In the genomic region with DNA sequence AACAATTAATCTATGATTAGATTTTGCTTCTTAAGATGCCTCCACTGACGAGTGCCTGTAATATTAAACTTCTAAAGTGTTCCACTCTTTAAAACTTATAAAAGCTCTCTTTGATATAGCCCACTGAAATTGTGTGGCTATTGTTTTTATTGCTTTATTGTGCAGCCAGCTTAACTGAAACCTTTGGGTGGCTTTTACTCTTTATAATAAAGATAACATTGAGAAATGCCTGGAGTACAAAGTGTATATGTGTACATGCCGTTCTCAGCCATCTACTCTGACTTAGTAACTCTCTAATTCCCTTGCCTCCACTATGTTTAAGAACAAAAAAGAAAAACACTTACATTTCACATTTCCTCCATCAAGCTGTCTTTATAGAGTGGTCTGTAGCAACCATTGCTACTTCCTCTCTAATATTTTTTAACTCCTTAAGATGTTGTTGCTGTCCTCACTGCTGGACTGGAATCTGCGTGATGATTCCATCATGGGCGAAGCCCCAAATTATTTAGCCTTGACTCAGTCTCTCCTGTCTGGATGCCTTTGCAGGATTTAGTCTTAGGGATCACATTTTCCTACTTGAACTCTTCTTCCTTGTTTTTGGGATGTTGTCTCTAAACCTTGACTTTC, we compare ENCODE assay signal across 9 cellular contexts. TPM values are rescaled to one million over a fixed set of nuclear protein-coding genes. Genes with fewer than 3 reads are reported as not detected.
DNase-seq lines count a peak whose midpoint lies in the region; TF ChIP-seq lines count a peak whose summit lies in the region.
"Had no signal": no experiment of that assay in that cellular context is flagged by ENCODE, and none has a peak within 500 bp of the region (broad histone marks: within the 10 kb centered on the region; RNA-seq: fewer than 3 reads in every experiment).

No MANE protein-coding gene starts in this region.

- intact Hi-C loops in Calu3 (cut with micrococcal nuclease; ENCODE audit: unreplicated experiment): no loop called here

- H3K4me3 ChIP-seq in skeletal muscle cell (ENCODE audit: low read depth, low read length): no peak overlapping the region

- no peaks in the 10 kb centered on the region for H3K9me3 Mint-ChIP-seq in Calu3 (ENCODE audit: low read depth, unreplicated experiment)

- DNase-seq in Calu3 (no peak), RPMI7951 (ENCODE audit: low read depth) (peak; percentile 17), fibroblast of the conjunctiva (ENCODE audit: low read depth) (peak; percentile 33), skeletal muscle cell (ENCODE audit: low read depth) (peak; percentile 77), hippocampal formation (lab: John Stamatoyannopoulos, UW) (no peak), D341Med (ENCODE audit: low spot score) (no peak), T-helper 9 cell (no peak)
- DNase-seq: activated naive CD4-positive, alpha-beta T cell treated with anti-CD3 and anti-CD28 coated beads, Interleukin-2, amount 10 ng/mL, durations not matched to agents 7 days and 5 days; H7 had no signal

- CTCF ChIA-PET in Calu3 (lab: Charles Lee): interaction anchor here (0.5 to 1.6 kb wide), 3 partner anchors 8 to 88 kb away, joined by 3 to 7 read pairs (median 4); partner anchors contain the start of gene PIK3R1

- no TSS peak for BruUV-seq in Calu3 (replicated peaks; lab: Mats Ljungman, UMichigan)

- H3K27ac Mint-ChIP-seq in Calu3 (ENCODE audit: unreplicated experiment): peak overlapping the region; percentile 92
- H3K27ac Mint-ChIP-seq: activated naive CD4-positive, alpha-beta T cell treated with anti-CD3 and anti-CD28 coated beads, Interleukin-2, amount 10 ng/mL, durations not matched to agents 7 days and 5 days had no signal

- H3K27me3 Mint-ChIP-seq in Calu3 (ENCODE audit: unreplicated experiment): no peaks in the 10 kb centered on the region
- H3K27me3 Mint-ChIP-seq: activated naive CD4-positive, alpha-beta T cell treated with anti-CD3 and anti-CD28 coated beads, Interleukin-2, amount 10 ng/mL, durations not matched to agents 7 days and 5 days had no signal

- H3K4me3 Mint-ChIP-seq in Calu3 (ENCODE audit: low read depth, unreplicated experiment): peak overlapping the region; percentile 65
- H3K4me3 Mint-ChIP-seq: activated naive CD4-positive, alpha-beta T cell treated with anti-CD3 and anti-CD28 coated beads, Interleukin-2, amount 10 ng/mL, durations not matched to agents 7 days and 5 days had no signal

- TF ChIP-seq CTCF in Calu3 (IDR thresholded peaks at IDR 0.05; ENCODE audit: unreplicated experiment): no peak

- H3K4me1 Mint-ChIP-seq in Calu3 (ENCODE audit: low read depth, unreplicated experiment): peaks cover 65% of the 10 kb centered on the region

- H3K36me3 Mint-ChIP-seq in Calu3 (ENCODE audit: insufficient read depth, unreplicated experiment): peaks cover 65% of the 10 kb centered on the region

RNA-seq across cellular contexts. Expression of gene PIK3R1, which starts 9.1 kb away (rescaled TPM):
- total RNA-seq in Calu3 (2022): 74.8 and 81.5 TPM in 2 replicates
- 19.5 and 24.5 TPM in 2 replicates for total RNA-seq in RPMI7951 (2014; rRNA removed; shearing (Covaris generic))

Comparison
In these comparisons a context has a peak if more than half of its experiments do, and no peak if none do; other contexts are left out.
1. DNase-seq: peak in RPMI7951 (single experiment), fibroblast of the conjunctiva (single experiment) and skeletal muscle cell (single experiment); none in Calu3 (single experiment), hippocampal formation (0 of 2), D341Med (single experiment) and T-helper 9 cell (single experiment).